16 cellular contexts compared by ENCODE assay signal in genomic region chr4:187354740-187355139, GRCh38.
DNase-seq lines count a peak whose midpoint lies in the region; ATAC-seq and TF ChIP-seq lines count a peak whose summit lies in the region.
"Had no signal": no experiment of that assay in that cellular context is flagged by ENCODE, and none has a peak within 500 bp of the region (broad histone marks: within the 10 kb centered on the region; RNA-seq: fewer than 3 reads in every experiment).

No MANE protein-coding gene starts in this region.

- peaks cover 25% of the 10 kb centered on the region for H3K4me1 Mint-ChIP-seq in nephron progenitor cell
- H3K4me1 Mint-ChIP-seq in activated T-cell treated with anti-CD3 and anti-CD28 coated beads, Interleukin-2, amount 50 U/mL, for 24 hours (ENCODE audit: low read depth): no peaks in the 10 kb centered on the region

- CTCF ChIA-PET in HCT116 (lab: Charles Lee): no interaction called here
- CTCF ChIA-PET in PC-9 (lab: Charles Lee): no interaction called here

- H3K27ac ChIP-seq in HCT116 (ENCODE audit: low read depth, low read length) (no peak overlapping the region), PC-9 (no peak overlapping the region), coronary artery (no peak overlapping the region)
- H3K27ac ChIP-seq: Peyer's patch had no signal

- peak overlapping the region; percentile 35 for H3K27ac Mint-ChIP-seq in nephron progenitor cell
- no peak overlapping the region for H3K27ac Mint-ChIP-seq in activated T-cell treated with anti-CD3 and anti-CD28 coated beads, Interleukin-2, amount 50 U/mL, for 24 hours

- no peak for ATAC-seq in HCT116

- H3K4me3 ChIP-seq in HCT116 (replicated peaks in 1 of 2; ENCODE audit: low read depth in 1 of 2, low read length in 2 of 2): no peak overlapping the region
- H3K4me3 ChIP-seq in PC-9: no peak overlapping the region
- no peak overlapping the region for H3K4me3 ChIP-seq in epithelial cell of esophagus (ENCODE audit: low read length)
- H3K4me3 ChIP-seq in coronary artery: no peak overlapping the region
- H3K4me3 ChIP-seq: Peyer's patch had no signal

- H3K4me2 ChIP-seq in HCT116 (ENCODE audit: low read length): no peak overlapping the region
- H3K4me2 ChIP-seq in PC-9: no peak overlapping the region
- H3K4me2 ChIP-seq: SK-N-SH had no signal

- H4K20me1 ChIP-seq in HCT116 (ENCODE audit: insufficient read depth) (no peaks in the 10 kb centered on the region), PC-9 (ENCODE audit: insufficient read depth) (no peaks in the 10 kb centered on the region)

- H3K27me3 Mint-ChIP-seq in nephron progenitor cell (ENCODE audit: low read depth, poor library complexity): peaks cover 4% of the 10 kb centered on the region
- H3K27me3 Mint-ChIP-seq in activated T-cell treated with anti-CD3 and anti-CD28 coated beads, Interleukin-2, amount 50 U/mL, for 24 hours: no peaks in the 10 kb centered on the region

- H3K9me2 ChIP-seq in HCT116 (ENCODE audit: insufficient read depth) (no peaks in the 10 kb centered on the region), PC-9 (ENCODE audit: insufficient read depth) (no peaks in the 10 kb centered on the region)
- H3K9me2 ChIP-seq: SK-N-SH had no signal

- H3K9me3 Mint-ChIP-seq in nephron progenitor cell: no peaks in the 10 kb centered on the region
- peaks cover 18% of the 10 kb centered on the region for H3K9me3 Mint-ChIP-seq in activated T-cell treated with anti-CD3 and anti-CD28 coated beads, Interleukin-2, amount 50 U/mL, for 24 hours

- no peaks in the 10 kb centered on the region for H3K36me3 Mint-ChIP-seq in nephron progenitor cell (ENCODE audit: low read depth)
- H3K36me3 Mint-ChIP-seq in activated T-cell treated with anti-CD3 and anti-CD28 coated beads, Interleukin-2, amount 50 U/mL, for 24 hours (ENCODE audit: low read depth): no peaks in the 10 kb centered on the region

- no peaks in the 10 kb centered on the region for H3K79me2 ChIP-seq in HCT116 (ENCODE audit: insufficient read depth, low read length)
- no peaks in the 10 kb centered on the region for H3K79me2 ChIP-seq in PC-9 (ENCODE audit: low read depth)

- TF ChIP-seq RAD21 in HCT116 (IDR thresholded peaks at IDR 0.05; ENCODE audit: low read depth): no peak

- intact Hi-C loops in HCT116 (cut with micrococcal nuclease) (no loop called here), PC-9 (cut with micrococcal nuclease; ENCODE audit: unreplicated experiment) (no loop called here)

- H3K9me3 ChIP-seq in HCT116 (ENCODE audit: control insufficient read depth in 1 of 2, insufficient read depth in 1 of 2, low read depth in 1 of 2, low read length in 2 of 2): no peaks in the 10 kb centered on the region
- H3K9me3 ChIP-seq in PC-9 (ENCODE audit: insufficient read depth, low read depth): no peaks in the 10 kb centered on the region
- H3K9me3 ChIP-seq: Peyer's patch, SK-N-SH had no signal

- H3K4me3 Mint-ChIP-seq in nephron progenitor cell: no peak overlapping the region
- H3K4me3 Mint-ChIP-seq in activated T-cell treated with anti-CD3 and anti-CD28 coated beads, Interleukin-2, amount 50 U/mL, for 24 hours: no peak overlapping the region

- H2AFZ ChIP-seq in HCT116 (ENCODE audit: low read depth, low read length, poor library complexity, severe bottlenecking): no peak overlapping the region
- no peak overlapping the region for H2AFZ ChIP-seq in PC-9

- no peak overlapping the region for H3K9ac ChIP-seq in HCT116 (ENCODE audit: low read length)
- H3K9ac ChIP-seq: SK-N-SH had no signal

- BruUV-seq in HCT116 (replicated peaks; lab: Mats Ljungman, UMichigan) (no TSS peak), PC-9 (replicated peaks; lab: Mats Ljungman, UMichigan) (no TSS peak)

- H3K36me3 ChIP-seq in HCT116 (ENCODE audit: control insufficient read depth in 1 of 2, insufficient read depth in 2 of 2, low read length in 2 of 2): no peaks in the 10 kb centered on the region
- H3K36me3 ChIP-seq in PC-9 (ENCODE audit: low read depth): no peaks in the 10 kb centered on the region
- H3K36me3 ChIP-seq: Peyer's patch had no signal

- no peak for TF ChIP-seq POLR2A in HCT116 (IDR thresholded peaks at IDR 0.05; ENCODE audit: borderline replicate concordance, extremely low read depth, insufficient read depth, insufficient read length)

- H3F3A ChIP-seq in PC-9 (ENCODE audit: insufficient read depth, low read depth): no peaks in the 10 kb centered on the region

- RAD21 ChIA-PET in HCT116 (lab: Charles Lee; ENCODE audit: low non-redundant PET in 1 of 2, low total read pairs in 2 of 2, uncharacterized antibody in 2 of 2, unreplicated experiment in 2 of 2): no interaction called here

- H3K27me3 ChIP-seq in HCT116 (ENCODE audit: insufficient read depth, low read length) (no peaks in the 10 kb centered on the region), PC-9 (ENCODE audit: insufficient read depth, low read depth) (no peaks in the 10 kb centered on the region)
- H3K27me3 ChIP-seq: Peyer's patch had no signal

- H3K4me1 ChIP-seq in HCT116 (ENCODE audit: control insufficient read depth in 1 of 2, insufficient read depth in 2 of 2, low read length in 2 of 2): no peaks in the 10 kb centered on the region
- H3K4me1 ChIP-seq in PC-9 (replicated peaks; ENCODE audit: insufficient read depth): no peaks in the 10 kb centered on the region
- H3K4me1 ChIP-seq: Peyer's patch had no signal

- POLR2A ChIA-PET in HCT116 (lab: Charles Lee): no interaction called here
- POLR2A ChIA-PET in PC-9 (lab: Charles Lee; ENCODE audit: unreplicated experiment): no interaction called here

- TF ChIP-seq CTCF in HCT116 (IDR thresholded peaks at IDR 0.05 in 2 of 3, conservative IDR thresholded peaks at IDR 0.05 in 1 of 3; ENCODE audit: borderline replicate concordance in 1 of 3, insufficient read depth in 1 of 3, low read depth in 2 of 3, low read length in 2 of 3) (no peak), PC-9 (conservative IDR thresholded peaks at IDR 0.05) (no peak), epithelial cell of esophagus (IDR thresholded peaks at IDR 0.05; ENCODE audit: insufficient read depth, low read depth, low read length, missing control alignments) (no peak), nephron progenitor cell (IDR thresholded peaks at IDR 0.05) (no peak), coronary artery (IDR thresholded peaks at IDR 0.05) (no peak)

- no peak for DNase-seq in HCT116 (ENCODE audit: low read depth, low spot score)
- peak; percentile 38 to 78 for DNase-seq in PC-9
- DNase-seq in epithelial cell of esophagus (ENCODE audit: low read depth): peak; percentile 89
- DNase-seq in nephron progenitor cell: no peak
- DNase-seq in activated T-cell treated with anti-CD3 and anti-CD28 coated beads, Interleukin-2, amount 50 U/mL, for 24 hours: no peak
- DNase-seq in COLO829 (ENCODE audit: low spot score): no peak
- no peak for DNase-seq in NCI-H1417 (lab: John Stamatoyannopoulos, UW)
- no peak for DNase-seq in coronary artery (ENCODE audit: low spot score)
- DNase-seq: KBM-7, MM.1S, NCI-H1694 treated with DMSO at 0.1 percent for 48 hours, NCI-H2081, NCI-H2227 treated with DMSO at 0.1 percent for 48 hours, NCI-H526 treated with DMSO at 0.1 percent for 48 hours, Peyer's patch, SK-N-SH had no signal

TF ChIP-seq in HCT116, 20 proteins besides CTCF, POLR2A, EP300 and RAD21 (continues in another document):
- no peak for TF ChIP-seq EZH2 (IDR thresholded peaks at IDR 0.05)
- TF ChIP-seq SP1 (IDR thresholded peaks at IDR 0.05; ENCODE audit: low read depth): 0 out of 2 replicates have a peak, but pooled peaks have one; percentile 22
- TF ChIP-seq EGR1 (IDR thresholded peaks at IDR 0.05; ENCODE audit: low read depth): no peak
- no peak for TF ChIP-seq TCF7L2 (IDR thresholded peaks at IDR 0.05; ENCODE audit: borderline replicate concordance, extremely low read depth, insufficient read depth, insufficient read length)
- no peak for TF ChIP-seq YY1 (IDR thresholded peaks at IDR 0.05; ENCODE audit: extremely low read depth, insufficient replicate concordance, low read depth, low read length)
- peak; percentile 15; the same call in 1 of the 2 replicates for TF ChIP-seq CBX3 (IDR thresholded peaks at IDR 0.05; ENCODE audit: low read depth)
- no peak for TF ChIP-seq ZNF274 (IDR thresholded peaks at IDR 0.05; ENCODE audit: low read depth, low read length)
- 0 out of 2 replicates have a peak, but pooled peaks have one; percentile 11 for TF ChIP-seq JUND (IDR thresholded peaks at IDR 0.05)
- TF ChIP-seq SRF (IDR thresholded peaks at IDR 0.05; ENCODE audit: low read depth): no peak
- TF ChIP-seq POLR2AphosphoS5 (IDR thresholded peaks at IDR 0.05; ENCODE audit: low read depth, low read length): no peak
- TF ChIP-seq ELF1 (IDR thresholded peaks at IDR 0.05; ENCODE audit: borderline replicate concordance, low read depth): no peak
- TF ChIP-seq CEBPB (IDR thresholded peaks at IDR 0.05; ENCODE audit: low read depth): no peak
- no peak for TF ChIP-seq SIN3A (IDR thresholded peaks at IDR 0.05; ENCODE audit: low read depth)
- no peak for TF ChIP-seq EZH2phosphoT487 (IDR thresholded peaks at IDR 0.05; ENCODE audit: borderline replicate concordance)
- TF ChIP-seq ATF3 (IDR thresholded peaks at IDR 0.05): no peak

Comparison
In these comparisons a context has a peak if more than half of its experiments do, and no peak if none do; other contexts are left out.
1. DNase-seq: peak in PC-9 (2 of 2) and epithelial cell of esophagus (single experiment); none in HCT116 (single experiment), nephron progenitor cell (single experiment), activated T-cell treated with anti-CD3 and anti-CD28 coated beads, Interleukin-2, amount 50 U/mL, for 24 hours (single experiment), COLO829 (single experiment), NCI-H1417 (0 of 3) and coronary artery (single experiment).